28 cellular contexts compared by ENCODE assay signal in the genomic region with DNA sequence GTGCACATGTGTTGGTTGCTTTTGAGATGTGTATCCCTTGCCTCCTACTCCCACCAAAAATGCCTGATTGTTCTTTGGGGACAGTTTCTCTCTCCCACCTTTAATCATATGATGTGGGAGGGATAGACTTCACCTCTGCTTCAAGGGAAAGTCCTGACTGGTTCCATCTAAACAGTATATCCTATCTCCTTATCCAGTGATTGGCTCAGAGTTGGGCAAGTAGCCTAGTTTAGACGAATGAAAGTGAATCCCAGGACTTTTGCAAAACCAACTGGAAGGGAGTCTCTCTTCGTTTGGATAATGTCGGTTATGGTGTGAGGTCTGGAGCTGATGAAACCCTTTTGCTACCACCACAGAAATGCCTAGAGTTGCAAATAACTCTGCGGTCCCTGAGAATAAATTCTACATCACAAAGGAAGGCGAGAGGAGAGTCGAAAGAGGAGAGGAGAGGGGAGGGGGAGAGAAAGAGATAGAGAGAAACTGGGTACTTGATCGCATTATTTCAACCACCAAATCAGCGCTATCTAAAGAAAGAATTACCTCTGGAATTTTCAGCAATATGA.
"Had no signal": no experiment of that assay in that cellular context is flagged by ENCODE, and none has a peak within 500 bp of the region (broad histone marks: within the 10 kb centered on the region; RNA-seq: fewer than 3 reads in every experiment).

No MANE protein-coding gene starts in this region.

- H3K27me3 Mint-ChIP-seq: activated CD4-positive, alpha-beta memory T cell treated with anti-CD3 and anti-CD28 coated beads for 36 hours; activated CD4-positive, alpha-beta T cell treated with anti-CD3 and anti-CD28 coated beads, Interleukin-2, amount 10 ng/mL, durations not matched to agents 7 days and 5 days; activated naive CD8-positive, alpha-beta T cell; T-cell had no signal

- H3K36me3 ChIP-seq: brain microvascular endothelial cell, cardiac muscle cell, MG63 had no signal

- H3K9me3 ChIP-seq: MG63 had no signal

- H3K4me1 Mint-ChIP-seq: activated CD4-positive, alpha-beta T cell treated with anti-CD3 and anti-CD28 coated beads, Interleukin-2, amount 10 ng/mL, durations not matched to agents 7 days and 5 days; T-cell had no signal

- H3K27ac Mint-ChIP-seq: activated CD4-positive, alpha-beta memory T cell treated with anti-CD3 and anti-CD28 coated beads for 36 hours; activated CD4-positive, alpha-beta T cell treated with anti-CD3 and anti-CD28 coated beads, Interleukin-2, amount 10 ng/mL, durations not matched to agents 7 days and 5 days; activated naive CD4-positive, alpha-beta T cell treated with anti-CD3 and anti-CD28 coated beads for 36 hours; activated naive CD8-positive, alpha-beta T cell; T-cell had no signal

- H3K36me3 Mint-ChIP-seq: activated CD4-positive, alpha-beta memory T cell treated with anti-CD3 and anti-CD28 coated beads for 36 hours; activated naive CD8-positive, alpha-beta T cell; T-cell had no signal

- H3K9me3 Mint-ChIP-seq: activated CD4-positive, alpha-beta memory T cell treated with anti-CD3 and anti-CD28 coated beads for 36 hours; activated CD4-positive, alpha-beta T cell treated with anti-CD3 and anti-CD28 coated beads, Interleukin-2, amount 10 ng/mL, durations not matched to agents 7 days and 5 days; activated naive CD4-positive, alpha-beta T cell treated with anti-CD3 and anti-CD28 coated beads for 36 hours had no signal

- H3K27ac ChIP-seq: brain microvascular endothelial cell, cardiac muscle cell, SK-N-MC had no signal

- H3K27me3 ChIP-seq: brain microvascular endothelial cell, cardiac muscle cell, MG63 had no signal

- H3K4me3 ChIP-seq: cardiac muscle cell, MG63, SK-N-MC had no signal

- DNase-seq: activated CD4-positive, alpha-beta memory T cell treated with anti-CD3 and anti-CD28 coated beads for 36 hours; activated CD4-positive, alpha-beta T cell treated with anti-CD3 and anti-CD28 coated beads, Interleukin-2, amount 10 ng/mL, durations not matched to agents 7 days and 5 days; activated CD4-positive, CD25-positive, alpha-beta regulatory T cell; activated CD8-positive, alpha-beta memory T cell treated with anti-CD3 and anti-CD28 coated beads for 24 hours; activated gamma-delta T cell; activated naive CD4-positive, alpha-beta T cell treated with anti-CD3 and anti-CD28 coated beads for 36 hours; activated T-cell treated with anti-CD3 and anti-CD28 coated beads, Interleukin-2, amount 50 U/mL, for 4 hours; brain microvascular endothelial cell; MG63; MV-4-11; NCI-H1092 treated with DMSO at 0.1 percent for 48 hours; NCI-H1436; NCI-H1694 treated with DMSO at 0.1 percent for 48 hours; NCI-H2029 treated with DMSO at 0.1 percent for 48 hours; NCI-H345; NCI-H510A; NCI-H526 treated with DMSO at 0.1 percent for 48 hours; NCI-H82; OCI-M1; RPMI8226; T-cell; T-helper 2 cell; T1000 had no signal

- H3K4me3 Mint-ChIP-seq: activated CD4-positive, alpha-beta memory T cell treated with anti-CD3 and anti-CD28 coated beads for 36 hours; activated CD4-positive, alpha-beta T cell treated with anti-CD3 and anti-CD28 coated beads, Interleukin-2, amount 10 ng/mL, durations not matched to agents 7 days and 5 days; activated naive CD4-positive, alpha-beta T cell treated with anti-CD3 and anti-CD28 coated beads for 36 hours; activated naive CD8-positive, alpha-beta T cell; activated T-cell treated with anti-CD3 and anti-CD28 coated beads, Interleukin-2, amount 50 U/mL, for 4 hours; T-cell had no signal

- ATAC-seq: activated T-cell treated with anti-CD3 and anti-CD28 coated beads, Interleukin-2, amount 50 U/mL, for 4 hours; Panc1; Right ventricle myocardium inferior; T-cell had no signal
